ENCODE assay signal across 9 cellular contexts in the genomic region with DNA sequence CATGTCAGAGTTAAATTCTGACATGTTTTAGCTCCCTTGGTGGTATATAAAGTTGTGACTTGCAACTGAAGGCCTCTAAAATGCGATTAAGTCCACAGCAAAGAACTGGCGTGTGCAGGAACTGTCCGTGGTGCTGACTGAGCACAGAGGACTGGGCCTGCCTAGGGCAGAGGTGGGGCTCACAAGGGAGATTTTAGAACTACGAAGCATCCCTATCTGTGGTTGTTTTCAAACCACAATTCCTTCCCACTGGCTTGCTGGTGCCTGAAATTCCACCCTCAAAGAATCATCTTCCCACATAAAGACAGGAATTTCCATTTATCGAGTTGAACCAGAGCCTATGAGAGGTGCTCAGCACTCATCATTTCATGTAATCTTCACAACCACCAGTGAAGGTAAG. TPM values are rescaled to one million over a fixed set of nuclear protein-coding genes. Genes with fewer than 3 reads are reported as not detected.
A peak's percentile ranks its signal among the peaks of the same experiment; 100 is the strongest.
DNase-seq lines count a peak whose midpoint lies in the region; ATAC-seq and TF ChIP-seq lines count a peak whose summit lies in the region.
"Had no signal": no experiment of that assay in that cellular context is flagged by ENCODE, and none has a peak within 500 bp of the region (broad histone marks: within the 10 kb centered on the region; RNA-seq: fewer than 3 reads in every experiment).

No MANE protein-coding gene starts in this region.

- no peaks in the 10 kb centered on the region for H3K79me2 ChIP-seq in PC-3 (ENCODE audit: low read length)
- no peaks in the 10 kb centered on the region for H3K79me2 ChIP-seq in mammary epithelial cell (ENCODE audit: insufficient read depth, low read length)

- intact Hi-C loops in PC-3 (cut with micrococcal nuclease), result no loop called here
- intact Hi-C loops in mammary epithelial cell (cut with micrococcal nuclease), result no loop called here

- H3F3A ChIP-seq in PC-3 (ENCODE audit: low read length, unreplicated experiment), result no peaks in the 10 kb centered on the region

- H3K4me1 ChIP-seq in PC-3 (ENCODE audit: insufficient read depth, low read length) (no peaks in the 10 kb centered on the region), mammary epithelial cell (ENCODE audit: insufficient read depth, low read length) (no peaks in the 10 kb centered on the region)

- H3K4me1 Mint-ChIP-seq in naive thymus-derived CD8-positive, alpha-beta T cell, result peaks cover 0 to 2% (median 0%) of the 10 kb centered on the region in 4 donors
- H3K4me1 Mint-ChIP-seq in chondrocyte (ENCODE audit: low read depth), result no peaks in the 10 kb centered on the region

- H3K27me3 Mint-ChIP-seq in naive thymus-derived CD8-positive, alpha-beta T cell, result peaks cover 15 to 62% (median 21%) of the 10 kb centered on the region in 5 donors
- H3K27me3 Mint-ChIP-seq in chondrocyte (ENCODE audit: low read depth), result peaks cover 20% of the 10 kb centered on the region

- H3K4me3 ChIP-seq in PC-3 (ENCODE audit: low read length), result no peak overlapping the region
- H3K4me3 ChIP-seq in mammary epithelial cell (replicated peaks in 1 of 3; ENCODE audit: insufficient read depth in 1 of 3, low read depth in 2 of 3, low read length in 3 of 3), result no peak overlapping the region

- H3K27me3 ChIP-seq in PC-3 (ENCODE audit: low read length), result peaks cover 22% of the 10 kb centered on the region
- H3K27me3 ChIP-seq in mammary epithelial cell (ENCODE audit: insufficient read depth, low read length), result no peaks in the 10 kb centered on the region

- H3K9me3 ChIP-seq in PC-3 (ENCODE audit: low read length), result no peaks in the 10 kb centered on the region
- H3K9me3 ChIP-seq in mammary epithelial cell (replicated peaks; ENCODE audit: insufficient read depth, low read length), result no peaks in the 10 kb centered on the region

- no peak overlapping the region for H3K27ac Mint-ChIP-seq in naive thymus-derived CD8-positive, alpha-beta T cell
- no peak overlapping the region for H3K27ac Mint-ChIP-seq in chondrocyte (ENCODE audit: unreplicated experiment)

- TF ChIP-seq CTCF in PC-3 (conservative IDR thresholded peaks at IDR 0.05; ENCODE audit: low read depth, low read length) (no peak), mammary epithelial cell (conservative IDR thresholded peaks at IDR 0.05 in 1 of 2, IDR thresholded peaks at IDR 0.05 in 1 of 2; ENCODE audit: extremely low read depth in 1 of 2, insufficient read depth in 1 of 2, low read depth in 1 of 2, low read length in 2 of 2) (no peak), chondrocyte (IDR thresholded peaks at IDR 0.05) (no peak)

- no peaks in the 10 kb centered on the region for H3K9me2 ChIP-seq in PC-3 (replicated peaks; ENCODE audit: low read length)

- in situ Hi-C loops in mammary epithelial cell (cut with MboI; ENCODE audit: low sequenced_read_pairs in 2 of 2), result no loop called here

- H3K9me3 Mint-ChIP-seq in naive thymus-derived CD8-positive, alpha-beta T cell, result peaks cover 0 to 9% (median 0%) of the 10 kb centered on the region in 9 donors
- no peaks in the 10 kb centered on the region for H3K9me3 Mint-ChIP-seq in chondrocyte (ENCODE audit: low read depth)

- H3K4me3 Mint-ChIP-seq in naive thymus-derived CD8-positive, alpha-beta T cell, result no peak overlapping the region
- no peak overlapping the region for H3K4me3 Mint-ChIP-seq in chondrocyte (ENCODE audit: unreplicated experiment)

- H3K36me3 Mint-ChIP-seq in naive thymus-derived CD8-positive, alpha-beta T cell, result peaks cover 0 to 4% (median 3%) of the 10 kb centered on the region in 3 donors
- H3K36me3 Mint-ChIP-seq in chondrocyte (ENCODE audit: low read depth), result no peaks in the 10 kb centered on the region

- H3K9ac ChIP-seq in PC-3 (ENCODE audit: low read length) (no peak overlapping the region), mammary epithelial cell (ENCODE audit: insufficient read depth, low read length) (no peak overlapping the region)

- no peak overlapping the region for H3K27ac ChIP-seq in PC-3 (ENCODE audit: low read length)
- H3K27ac ChIP-seq in mammary epithelial cell (ENCODE audit: insufficient read depth, low read depth, low read length), result no peak overlapping the region
- H3K27ac ChIP-seq: epithelial cell of prostate had no signal

- no peak overlapping the region for H3K4me2 ChIP-seq in PC-3 (ENCODE audit: low read length)
- H3K4me2 ChIP-seq in mammary epithelial cell (ENCODE audit: insufficient read depth, low read depth, low read length), result no peak overlapping the region

- 33% methylated on average over 5 of the region's 5 CpGs for WGBS in mammary epithelial cell (ENCODE audit: low coverage, missing lambda C conversion rate)

- dilution Hi-C loops in mammary epithelial cell (cut with HindIII; ENCODE audit: low sequenced_read_pairs), result no loop called here

- H3K36me3 ChIP-seq in PC-3 (ENCODE audit: low read depth, low read length) (no peaks in the 10 kb centered on the region), mammary epithelial cell (ENCODE audit: insufficient read depth, low read length) (no peaks in the 10 kb centered on the region)

- ATAC-seq in PC-3 (peak; percentile 72), HG03139 (IDR thresholded peaks at IDR 0.05; ENCODE audit: unreplicated experiment) (no peak), HG03135 (IDR thresholded peaks at IDR 0.05; ENCODE audit: unreplicated experiment) (no peak)
- ATAC-seq in naive thymus-derived CD8-positive, alpha-beta T cell, result no peak

- DNase-seq in GM19240 (ENCODE audit: insufficient read length, low spot score) (peak; percentile 36), PC-3 (peak; percentile 70), mammary epithelial cell (peak; percentile 33), chondrocyte (ENCODE audit: low spot score) (no peak)
- peak in 6 of 10 donors; percentile 10 to 39 (median 19) for DNase-seq in naive thymus-derived CD8-positive, alpha-beta T cell
- no peak for DNase-seq in effector CD8-positive, alpha-beta T cell (lab: John Stamatoyannopoulos, UW)

- CTCF ChIA-PET in PC-3 (lab: Charles Lee) (no interaction called here), mammary epithelial cell (lab: Charles Lee; ENCODE audit: low non-redundant PET) (no interaction called here)

- BruUV-seq in PC-3 (replicated peaks; lab: Mats Ljungman, UMichigan) (no TSS peak), mammary epithelial cell (replicated peaks; lab: Mats Ljungman, UMichigan) (no TSS peak)

- POLR2A ChIA-PET in PC-3 (lab: Charles Lee; ENCODE audit: unreplicated experiment), result no interaction called here
- POLR2A ChIA-PET in naive thymus-derived CD8-positive, alpha-beta T cell (lab: Charles Lee), result no interaction called here

- H2AFZ ChIP-seq in PC-3 (ENCODE audit: low read length), result no peak overlapping the region
- no peak overlapping the region for H2AFZ ChIP-seq in mammary epithelial cell (ENCODE audit: low read depth, low read length)

- H4K20me1 ChIP-seq in PC-3 (ENCODE audit: low read length) (no peaks in the 10 kb centered on the region), mammary epithelial cell (ENCODE audit: insufficient read depth, low read length) (no peaks in the 10 kb centered on the region)

RNA-seq across cellular contexts. Expression of a gene that starts 30.1 kb away (rescaled TPM):
- 0.04 and 0.17 TPM in 2 replicates for total RNA-seq in PC-3 (2014; rRNA removed)
- under 1 TPM; under 0.01 to 0.12 TPM for total RNA-seq in mammary epithelial cell
- not detected for polyA plus RNA-seq in mammary epithelial cell
- not detected for polyA minus RNA-seq in mammary epithelial cell
- total RNA-seq in naive thymus-derived CD8-positive, alpha-beta T cell, result not detected
- not detected for polyA plus RNA-seq in naive thymus-derived CD8-positive, alpha-beta T cell
- 1.4 to 2.1 TPM (median 1.7 TPM) in 3 replicates for total RNA-seq in chondrocyte

RNA-seq across cellular contexts. Expression of a gene that starts 34.6 kb away (rescaled TPM):
- total RNA-seq in PC-3 (2014; rRNA removed) (2.8 and 3.0 TPM in 2 replicates), mammary epithelial cell (1 to 10 TPM in 1 of 2 donors, under 1 TPM in 1; 0.31 to 1.0 TPM), chondrocyte (0.59 to 1.6 TPM (median 0.77 TPM) in 3 replicates)
- polyA plus RNA-seq in mammary epithelial cell, result 0.40 TPM
- polyA minus RNA-seq in mammary epithelial cell, result not detected
- total RNA-seq in naive thymus-derived CD8-positive, alpha-beta T cell, result not detected
- not detected for polyA plus RNA-seq in naive thymus-derived CD8-positive, alpha-beta T cell

Comparison
In these comparisons a context has a peak if more than half of its experiments do, and no peak if none do; other contexts are left out.
1. DNase-seq: peak in GM19240 (single experiment), PC-3 (single experiment), mammary epithelial cell (single experiment) and naive thymus-derived CD8-positive, alpha-beta T cell (6 of 10); none in effector CD8-positive, alpha-beta T cell (single experiment) and chondrocyte (single experiment).